Comparison of ENCODE assay signal across 8 cellular contexts in genomic region chr19:4638828-4639530, GRCh38. TPM values are rescaled to one million over a fixed set of nuclear protein-coding genes. Genes with fewer than 3 reads are reported as not detected.
DNase-seq lines count a peak whose midpoint lies in the region; ATAC-seq and TF ChIP-seq lines count a peak whose summit lies in the region.

Gene TNFAIP8L1 (plus strand): TSS chr19:4639516. CDS start chr19:4651870, 12,354 bp downstream.

- H3K27ac Mint-ChIP-seq in T-helper 1 cell treated with Interleukin-12 subunit alpha and Interleukin-12 subunit beta and Interleukin-4 antibody, amounts not matched to agents 30 μg/mL and 1 μg/mL, for 36 hours = peak within 1 kb of the TSS; percentile 84

- H3K9me3 ChIP-seq in left ventricle myocardium inferior (replicated peaks) = no peaks in the 10 kb centered on the region
- H3K9me3 ChIP-seq in prostate gland = no peaks in the 10 kb centered on the region

- TF ChIP-seq POLR2A in prostate gland (IDR thresholded peaks at IDR 0.05) = no peak

- H3K4me1 ChIP-seq in left ventricle myocardium inferior = peaks cover 56% of the 10 kb centered on the region
- no peaks in the 10 kb centered on the region for H3K4me1 ChIP-seq in prostate gland (replicated peaks)

- H3K4me3 ChIP-seq in left ventricle myocardium inferior = peak within 1 kb of the TSS; percentile 84
- H3K4me3 ChIP-seq in prostate gland = peak within 1 kb of the TSS; percentile 39 to 52

- in situ Hi-C loops in GM13977 (cut with MboI; ENCODE audit: low pct_unique_long_range_greater_than_20kb, low sequenced_read_pairs, unreplicated experiment) = no loop called here

- peaks cover 28% of the 10 kb centered on the region for H3K4me1 Mint-ChIP-seq in T-helper 1 cell treated with Interleukin-12 subunit alpha and Interleukin-12 subunit beta and Interleukin-4 antibody, amounts not matched to agents 30 μg/mL and 1 μg/mL, for 36 hours (ENCODE audit: low read depth)

- intact Hi-C loops in left ventricle myocardium inferior (cut with micrococcal nuclease) (loop anchor here (5.0 kb wide), 1 partner anchor 62 kb away; no protein-coding TSS in a partner anchor), prostate gland (cut with DNase I) (loop anchor here (5.0 kb wide), 2 partner anchors 62 to 83 kb away; partner anchors contain the start of gene DPP9)

- peak; percentile 72 for ATAC-seq in HG02884 (IDR thresholded peaks at IDR 0.05; ENCODE audit: unreplicated experiment)

- 4% methylated on average over 27 of the region's 49 CpGs for WGBS in prostate gland

- H3K9me3 Mint-ChIP-seq in T-helper 1 cell treated with Interleukin-12 subunit alpha and Interleukin-12 subunit beta and Interleukin-4 antibody, amounts not matched to agents 30 μg/mL and 1 μg/mL, for 36 hours = no peaks in the 10 kb centered on the region

- H3K27me3 ChIP-seq in left ventricle myocardium inferior (ENCODE audit: low read depth) (no peaks in the 10 kb centered on the region), prostate gland (replicated peaks; ENCODE audit: insufficient read depth) (no peaks in the 10 kb centered on the region)

- no peaks in the 10 kb centered on the region for H3K27me3 Mint-ChIP-seq in T-helper 1 cell treated with Interleukin-12 subunit alpha and Interleukin-12 subunit beta and Interleukin-4 antibody, amounts not matched to agents 30 μg/mL and 1 μg/mL, for 36 hours (ENCODE audit: low read depth)

- DNase-seq in GM13977 (ENCODE audit: low spot score) (peak; percentile 100), NCI-H1694 (lab: John Stamatoyannopoulos, UW) (peak; percentile 76), amygdala (lab: John Stamatoyannopoulos, UW) (peak; percentile 8 to 95 (median 86)), left ventricle myocardium inferior (peak; percentile 97), prostate gland (ENCODE audit: low spot score) (peak; percentile 95), ureter (ENCODE audit: low spot score) (peak; percentile 97)

- H3K27ac ChIP-seq in left ventricle myocardium inferior (replicated peaks) (peak within 1 kb of the TSS; percentile 90), prostate gland (peak within 1 kb of the TSS; percentile 45 to 50)

- no peak for TF ChIP-seq CTCF in GM13977 (IDR thresholded peaks at IDR 0.05; ENCODE audit: extremely low read depth, insufficient read depth, missing control alignments)
- TF ChIP-seq CTCF in left ventricle myocardium inferior (IDR thresholded peaks at IDR 0.05; ENCODE audit: borderline replicate concordance) = no peak
- no peak for TF ChIP-seq CTCF in prostate gland (IDR thresholded peaks at IDR 0.05)

- H3K36me3 Mint-ChIP-seq in T-helper 1 cell treated with Interleukin-12 subunit alpha and Interleukin-12 subunit beta and Interleukin-4 antibody, amounts not matched to agents 30 μg/mL and 1 μg/mL, for 36 hours (ENCODE audit: low read depth) = no peaks in the 10 kb centered on the region

- peak within 1 kb of the TSS; percentile 99 for H3K4me3 Mint-ChIP-seq in T-helper 1 cell treated with Interleukin-12 subunit alpha and Interleukin-12 subunit beta and Interleukin-4 antibody, amounts not matched to agents 30 μg/mL and 1 μg/mL, for 36 hours

- H3K36me3 ChIP-seq in left ventricle myocardium inferior = no peaks in the 10 kb centered on the region
- no peaks in the 10 kb centered on the region for H3K36me3 ChIP-seq in prostate gland

RNA-seq across cellular contexts. Expression of gene TNFAIP8L1, which starts in this region (rescaled TPM):
- total RNA-seq in left ventricle myocardium inferior (4.2 TPM), prostate gland (1 to 10 TPM; 4.0 to 6.2 TPM), ureter (3.9 TPM)

Comparison
In these comparisons a context has a peak if more than half of its experiments do, and no peak if none do; other contexts are left out.
1. Peak in every context shown above with its lines: DNase-seq, ATAC-seq, H3K4me3 ChIP-seq and H3K27ac ChIP-seq.